9 cellular contexts compared by ENCODE assay signal in genomic region chr2:48531141-48531648, GRCh38. TPM values are rescaled to one million over a fixed set of nuclear protein-coding genes. Genes with fewer than 3 reads are reported as not detected.
DNase-seq lines count a peak whose midpoint lies in the region; ATAC-seq, FAIRE-seq and TF ChIP-seq lines count a peak whose summit lies in the region.
"Had no signal": no experiment of that assay in that cellular context is flagged by ENCODE, and none has a peak within 500 bp of the region (broad histone marks: within the 10 kb centered on the region; RNA-seq: fewer than 3 reads in every experiment).

No MANE protein-coding gene starts in this region.

- H3K4me3 ChIP-seq in ACC112 (ENCODE audit: low read depth, low read length) = peak overlapping the region; percentile 86
- H3K4me3 ChIP-seq in iPS DF 6.9 (ENCODE audit: low read length) = peak overlapping the region; percentile 22; the same call in 1 of the 2 replicates
- H3K4me3 ChIP-seq in gastrocnemius medialis = peak overlapping the region; percentile 69 to 75 (median 74)

- TF ChIP-seq CTCF in gastrocnemius medialis (IDR thresholded peaks at IDR 0.05 in 4 of 5, conservative IDR thresholded peaks at IDR 0.05 in 1 of 5) = no peak

- no peak for FAIRE-seq in HTR-8/SVneo (lab: Jason Lieb, UNC)
- FAIRE-seq: endometrium had no signal

- no CpG with 5 or more reads among the region's 6 CpGs for WGBS in iPS DF 6.9 (ENCODE audit: insufficient coverage, insufficient read length)

- in situ Hi-C loops in gastrocnemius medialis (cut with MboI; ENCODE audit: low sequenced_read_pairs in 4 of 4) = no loop called here

- no peak for TF ChIP-seq POLR2A in gastrocnemius medialis (IDR thresholded peaks at IDR 0.05)

- no peak for ATAC-seq in gastrocnemius medialis

- H3K27me3 ChIP-seq in ACC112 (ENCODE audit: insufficient read depth, low read length) (no peaks in the 10 kb centered on the region), iPS DF 6.9 (ENCODE audit: control insufficient read depth, insufficient read depth, low read length) (no peaks in the 10 kb centered on the region), gastrocnemius medialis (peaks cover 7 to 13% (median 7%) of the 10 kb centered on the region in 3 donors)

- H3K36me3 ChIP-seq in ACC112 (ENCODE audit: insufficient read depth, low read length) (no peaks in the 10 kb centered on the region), iPS DF 6.9 (ENCODE audit: control insufficient read depth, insufficient read depth, low read length) (no peaks in the 10 kb centered on the region), gastrocnemius medialis (no peaks in the 10 kb centered on the region)

- peaks cover 8% of the 10 kb centered on the region for H3K4me1 ChIP-seq in ACC112 (ENCODE audit: control insufficient read depth, insufficient read depth, low read length, unreplicated experiment)
- peaks cover 2% of the 10 kb centered on the region; the same call in 1 of the 2 replicates for H3K4me1 ChIP-seq in iPS DF 6.9 (ENCODE audit: control insufficient read depth, insufficient read depth, low read length)
- H3K4me1 ChIP-seq in gastrocnemius medialis = peaks cover 17 to 23% of the 10 kb centered on the region in 2 donors

- peak overlapping the region; percentile 78 for H2AFZ ChIP-seq in ACC112 (ENCODE audit: low read length, unreplicated experiment)

- H3K9me3 ChIP-seq in iPS DF 6.9 (ENCODE audit: control insufficient read depth, insufficient read depth, low read length) (no peaks in the 10 kb centered on the region), gastrocnemius medialis (no peaks in the 10 kb centered on the region)

- H3K79me2 ChIP-seq in ACC112 (ENCODE audit: control insufficient read depth, insufficient read depth, low read length, unreplicated experiment) = no peaks in the 10 kb centered on the region

- intact Hi-C loops in gastrocnemius medialis (cut with DNase I; ENCODE audit: low total_unique reads) = no loop called here

- DNase-seq in HTR-8/SVneo (ENCODE audit: insufficient read length, low spot score) (peak; percentile 66), amniotic stem cell (lab: John Stamatoyannopoulos, UW) (peak; percentile 66), iPS DF 6.9 (ENCODE audit: low read depth, low spot score) (no peak), gastrocnemius medialis (no peak), SKM-1 treated with dmso at 0.1 percent for 144 hours (lab: John Stamatoyannopoulos, UW; ENCODE audit: unreplicated experiment) (no peak), DMS53 (lab: John Stamatoyannopoulos, UW) (no peak), ureter (ENCODE audit: low spot score) (no peak)

- H3K27ac ChIP-seq in ACC112 (ENCODE audit: low read depth, low read length) (peak overlapping the region; percentile 17; the same call in 1 of the 2 replicates), iPS DF 6.9 (ENCODE audit: low read length) (no peak overlapping the region), gastrocnemius medialis (peak overlapping the region; percentile 76 to 86 (median 82))

RNA-seq across cellular contexts. Expression of gene STON1, which starts 1.2 kb away (rescaled TPM):
- total RNA-seq in gastrocnemius medialis = 1 to 10 TPM; 2.6 to 5.2 (median 3.5) TPM
- total RNA-seq in ureter = 16.2 TPM

Comparison
In these comparisons a context has a peak if more than half of its experiments do, and no peak if none do; other contexts are left out.
1. H3K4me3 ChIP-seq: peak in every context shown above with its lines; median percentile 86 in ACC112; 74 in gastrocnemius medialis; 22 in iPS DF 6.9.
2. DNase-seq: peak in HTR-8/SVneo (single experiment) and amniotic stem cell (single experiment); none in iPS DF 6.9 (single experiment), gastrocnemius medialis (0 of 2), SKM-1 treated with dmso at 0.1 percent for 144 hours (single experiment), DMS53 (single experiment) and ureter (single experiment).